In genomic region chr2:201239167-201239935, GRCh38 we compare ENCODE assay signal across 7 cellular contexts. TPM values are rescaled to one million over a fixed set of nuclear protein-coding genes. Genes with fewer than 3 reads are reported as not detected.
DNase-seq lines count a peak whose midpoint lies in the region; ATAC-seq and TF ChIP-seq lines count a peak whose summit lies in the region.
"Not testable (repeated sequence)": the region's sequence is repeated elsewhere in the genome, so short reads cannot be mapped to it uniquely, and the experiment has no call there.

No MANE protein-coding gene starts in this region.

- H3K4me3 ChIP-seq in duodenal mucosa (ENCODE audit: low read depth in 1 of 2, low read length in 2 of 2); right atrium auricular region: not testable (repeated sequence)

- H3K9ac ChIP-seq in duodenal mucosa (ENCODE audit: low read depth in 1 of 2, low read length in 2 of 2) = not testable (repeated sequence)

- H3K4me1 Mint-ChIP-seq in activated T-cell treated with anti-CD3 and anti-CD28 coated beads, Interleukin-2, amount 50 U/mL, for 72 hours (ENCODE audit: low read depth) = peaks cover 41% of the 10 kb centered on the region
- peaks cover 17 to 87% (median 57%) of the 10 kb centered on the region in 4 donors for H3K4me1 Mint-ChIP-seq in naive thymus-derived CD8-positive, alpha-beta T cell
- H3K4me1 Mint-ChIP-seq in stimulated activated memory B cell treated with anti-CD40 and anti-IgM and Interleukin-4, amounts not matched to agents 10 μg/mL and 1 μg/mL and 100 μg/mL, for 72 hours = peaks cover 66% of the 10 kb centered on the region

- H3K9me3 ChIP-seq in duodenal mucosa (ENCODE audit: control insufficient read depth in 1 of 2, low read length in 2 of 2); right atrium auricular region: not testable (repeated sequence)

- TF ChIP-seq CTCF in right atrium auricular region (IDR thresholded peaks at IDR 0.05) = not testable (repeated sequence)

- peak overlapping the region; percentile 47 for H3K27ac ChIP-seq in duodenal mucosa (ENCODE audit: low read depth, low read length)
- H3K27ac ChIP-seq in right atrium auricular region = peak overlapping the region; percentile 48 to 53

- POLR2A ChIA-PET in naive thymus-derived CD8-positive, alpha-beta T cell (lab: Charles Lee) = interaction anchor here (0.9 kb wide), 1 partner anchor 12 kb away, joined by 3 read pairs; no protein-coding TSS in a partner anchor

- H3K27me3 ChIP-seq in duodenal mucosa (ENCODE audit: control insufficient read depth in 1 of 2, insufficient read depth in 2 of 2, low read length in 2 of 2); right atrium auricular region: not testable (repeated sequence)

- H3K36me3 ChIP-seq in duodenal mucosa (ENCODE audit: control insufficient read depth in 1 of 2, insufficient read depth in 2 of 2, low read length in 2 of 2) = peaks cover 10% of the 10 kb centered on the region in 2 donors
- not testable (repeated sequence) for H3K36me3 ChIP-seq in right atrium auricular region

- not testable (repeated sequence) for H3K9me3 Mint-ChIP-seq in activated T-cell treated with anti-CD3 and anti-CD28 coated beads, Interleukin-2, amount 50 U/mL, for 72 hours; stimulated activated memory B cell treated with anti-CD40 and anti-IgM and Interleukin-4, amounts not matched to agents 10 μg/mL and 1 μg/mL and 100 μg/mL, for 72 hours
- peaks cover 0 to 16% (median 2%) of the 10 kb centered on the region in 9 donors for H3K9me3 Mint-ChIP-seq in naive thymus-derived CD8-positive, alpha-beta T cell

- peak overlapping the region; percentile 90 for H3K27ac Mint-ChIP-seq in activated T-cell treated with anti-CD3 and anti-CD28 coated beads, Interleukin-2, amount 50 U/mL, for 72 hours
- H3K27ac Mint-ChIP-seq in naive thymus-derived CD8-positive, alpha-beta T cell = peak overlapping the region; percentile 37 to 91 (median 87)
- peak overlapping the region; percentile 57 for H3K27ac Mint-ChIP-seq in stimulated activated memory B cell treated with anti-CD40 and anti-IgM and Interleukin-4, amounts not matched to agents 10 μg/mL and 1 μg/mL and 100 μg/mL, for 72 hours

- H3K4me1 ChIP-seq in duodenal mucosa (ENCODE audit: control insufficient read depth in 1 of 2, insufficient read depth in 2 of 2, low read length in 2 of 2) = peaks cover 12 to 21% of the 10 kb centered on the region in 2 donors
- H3K4me1 ChIP-seq in right atrium auricular region = peaks cover 0 to 11% of the 10 kb centered on the region in 2 donors

- DNase-seq in GM03348 (ENCODE audit: low spot score) (peak; percentile 77), SIG-M5 treated with dmso at 0.1 percent for 504 hours (lab: John Stamatoyannopoulos, UW; ENCODE audit: unreplicated experiment) (peak; percentile 37), right atrium auricular region (ENCODE audit: low spot score) (peak; percentile 89)
- DNase-seq in activated T-cell treated with anti-CD3 and anti-CD28 coated beads, Interleukin-2, amount 50 U/mL, for 72 hours; naive thymus-derived CD8-positive, alpha-beta T cell: not testable (repeated sequence)

- not testable (repeated sequence) for H3K27me3 Mint-ChIP-seq in activated T-cell treated with anti-CD3 and anti-CD28 coated beads, Interleukin-2, amount 50 U/mL, for 72 hours (ENCODE audit: low read depth); naive thymus-derived CD8-positive, alpha-beta T cell; stimulated activated memory B cell treated with anti-CD40 and anti-IgM and Interleukin-4, amounts not matched to agents 10 μg/mL and 1 μg/mL and 100 μg/mL, for 72 hours

- H3K36me3 Mint-ChIP-seq in activated T-cell treated with anti-CD3 and anti-CD28 coated beads, Interleukin-2, amount 50 U/mL, for 72 hours (ENCODE audit: insufficient read depth in 2 of 2) = peaks cover 28 to 48% of the 10 kb centered on the region in 2 donors
- H3K36me3 Mint-ChIP-seq in naive thymus-derived CD8-positive, alpha-beta T cell = peaks cover 26 to 51% (median 35%) of the 10 kb centered on the region in 3 donors
- H3K36me3 Mint-ChIP-seq in stimulated activated memory B cell treated with anti-CD40 and anti-IgM and Interleukin-4, amounts not matched to agents 10 μg/mL and 1 μg/mL and 100 μg/mL, for 72 hours = peaks cover 54% of the 10 kb centered on the region

- peak overlapping the region; percentile 47 to 74 for H3K4me3 Mint-ChIP-seq in activated T-cell treated with anti-CD3 and anti-CD28 coated beads, Interleukin-2, amount 50 U/mL, for 72 hours
- peak overlapping the region in 7 of 10 donors; percentile 17 to 52 (median 33) for H3K4me3 Mint-ChIP-seq in naive thymus-derived CD8-positive, alpha-beta T cell
- H3K4me3 Mint-ChIP-seq in stimulated activated memory B cell treated with anti-CD40 and anti-IgM and Interleukin-4, amounts not matched to agents 10 μg/mL and 1 μg/mL and 100 μg/mL, for 72 hours = not testable (repeated sequence)

- peak in 1 of 2 donors; percentile 13 for ATAC-seq in activated T-cell treated with anti-CD3 and anti-CD28 coated beads, Interleukin-2, amount 50 U/mL, for 72 hours (replicated peaks in 1 of 2)
- ATAC-seq in naive thymus-derived CD8-positive, alpha-beta T cell; stimulated activated memory B cell treated with anti-CD40 and anti-IgM and Interleukin-4, amounts not matched to agents 10 μg/mL and 1 μg/mL and 100 μg/mL, for 72 hours: not testable (repeated sequence)

RNA-seq across cellular contexts. Expression of gene CASP8, which starts 21.0 kb away (rescaled TPM):
- total RNA-seq in activated T-cell treated with anti-CD3 and anti-CD28 coated beads, Interleukin-2, amount 50 U/mL, for 72 hours = 10 to 100 TPM; 45.0 to 78.7 TPM
- 1 to 10 TPM; 3.5 to 5.1 TPM for total RNA-seq in right atrium auricular region
- total RNA-seq in naive thymus-derived CD8-positive, alpha-beta T cell = 100 to 1,000 TPM; 209 to 212 TPM
- polyA plus RNA-seq in naive thymus-derived CD8-positive, alpha-beta T cell = 10 to 100 TPM; 25.0 to 56.5 (median 26.1) TPM

RNA-seq across cellular contexts. Expression of gene CASP10, which starts 56.4 kb away (rescaled TPM):
- 10 to 100 TPM; 15.7 to 17.4 TPM for total RNA-seq in activated T-cell treated with anti-CD3 and anti-CD28 coated beads, Interleukin-2, amount 50 U/mL, for 72 hours
- 1 to 10 TPM; 3.5 to 6.8 TPM for total RNA-seq in right atrium auricular region
- 10 to 100 TPM; 47.2 to 48.1 TPM for total RNA-seq in naive thymus-derived CD8-positive, alpha-beta T cell
- polyA plus RNA-seq in naive thymus-derived CD8-positive, alpha-beta T cell = 10 to 100 TPM in 2 of 3 donors, 1 to 10 TPM in 1; 8.6 to 17.5 (median 14.6) TPM

Comparison
In these comparisons a context has a peak if more than half of its experiments do, and no peak if none do; other contexts are left out.
1. RNA of gene CASP8, which starts 21.0 kb away (total RNA-seq): 209 to 212 TPM in naive thymus-derived CD8-positive, alpha-beta T cell and 45.0 to 78.7 TPM in activated T-cell treated with anti-CD3 and anti-CD28 coated beads, Interleukin-2, amount 50 U/mL, for 72 hours; 3.5 to 5.1 TPM in right atrium auricular region; every median in the first group is over 4 times any median in the second.
2. Peak in every context shown above with its lines, with median percentiles within 50 percentile points of each other: H3K27ac Mint-ChIP-seq.